ENCODE assay signal across 2 cellular contexts in genomic region chrX:38220024-38220935, GRCh38.
TF ChIP-seq lines count a peak whose summit lies in the region.

A gene with protein sequence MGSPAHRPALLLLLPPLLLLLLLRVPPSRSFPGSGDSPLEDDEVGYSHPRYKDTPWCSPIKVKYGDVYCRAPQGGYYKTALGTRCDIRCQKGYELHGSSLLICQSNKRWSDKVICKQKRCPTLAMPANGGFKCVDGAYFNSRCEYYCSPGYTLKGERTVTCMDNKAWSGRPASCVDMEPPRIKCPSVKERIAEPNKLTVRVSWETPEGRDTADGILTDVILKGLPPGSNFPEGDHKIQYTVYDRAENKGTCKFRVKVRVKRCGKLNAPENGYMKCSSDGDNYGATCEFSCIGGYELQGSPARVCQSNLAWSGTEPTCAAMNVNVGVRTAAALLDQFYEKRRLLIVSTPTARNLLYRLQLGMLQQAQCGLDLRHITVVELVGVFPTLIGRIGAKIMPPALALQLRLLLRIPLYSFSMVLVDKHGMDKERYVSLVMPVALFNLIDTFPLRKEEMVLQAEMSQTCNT (minus strand): TSS chrX:38220871. CDS start chrX:38220792, 79 bp downstream.

TF ChIP-seq in IMR-90, 13 proteins besides CTCF, POLR2A, EP300 and RAD21 (continued from another document):
- no peak for TF ChIP-seq MAZ (IDR thresholded peaks at IDR 0.05; ENCODE audit: borderline replicate concordance, low read depth, low read length)
- TF ChIP-seq CHD1 (IDR thresholded peaks at IDR 0.05; ENCODE audit: low read depth, low read length), result no peak
- no peak for TF ChIP-seq CEBPB (IDR thresholded peaks at IDR 0.05; ENCODE audit: low read depth, low read length)
TF ChIP-seq in IMR-90: peak in this region for 0.

TF ChIP-seq in neural cell, 6 proteins besides CTCF, POLR2A, EP300 and RAD21 (continued from another document):
- TF ChIP-seq REST (IDR thresholded peaks at IDR 0.05; ENCODE audit: borderline replicate concordance) (no peak), TAF1 (IDR thresholded peaks at IDR 0.05; ENCODE audit: low read depth) (no peak)
